1 cellular context compared by ENCODE assay signal in the genomic region with DNA sequence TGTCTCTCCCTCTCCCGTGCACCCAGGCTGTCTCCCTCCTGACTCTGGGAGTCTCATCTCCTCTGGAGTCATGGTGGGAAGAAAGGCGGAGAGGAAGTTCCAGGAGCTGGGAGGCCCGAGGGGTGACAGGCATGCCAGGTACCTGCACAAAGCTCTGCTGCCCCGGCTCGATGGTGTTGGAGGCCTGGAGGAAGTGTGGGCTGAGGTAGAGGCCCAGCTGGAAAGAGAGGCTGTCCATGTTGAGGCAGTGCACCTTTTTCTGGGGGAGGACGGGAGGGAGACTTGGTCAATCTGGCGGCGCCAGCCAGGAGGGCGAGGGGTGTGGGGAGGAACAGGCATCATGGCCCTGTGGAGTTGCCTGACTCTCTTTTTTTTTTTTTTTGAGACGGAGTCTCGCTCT.
TF ChIP-seq lines count a peak whose summit lies in the region.

No MANE protein-coding gene starts in this region.

TF ChIP-seq in WTC11, 78 proteins besides CTCF, POLR2A, EP300 and RAD21 (continued from another document):
- TF ChIP-seq, protein P1, sequence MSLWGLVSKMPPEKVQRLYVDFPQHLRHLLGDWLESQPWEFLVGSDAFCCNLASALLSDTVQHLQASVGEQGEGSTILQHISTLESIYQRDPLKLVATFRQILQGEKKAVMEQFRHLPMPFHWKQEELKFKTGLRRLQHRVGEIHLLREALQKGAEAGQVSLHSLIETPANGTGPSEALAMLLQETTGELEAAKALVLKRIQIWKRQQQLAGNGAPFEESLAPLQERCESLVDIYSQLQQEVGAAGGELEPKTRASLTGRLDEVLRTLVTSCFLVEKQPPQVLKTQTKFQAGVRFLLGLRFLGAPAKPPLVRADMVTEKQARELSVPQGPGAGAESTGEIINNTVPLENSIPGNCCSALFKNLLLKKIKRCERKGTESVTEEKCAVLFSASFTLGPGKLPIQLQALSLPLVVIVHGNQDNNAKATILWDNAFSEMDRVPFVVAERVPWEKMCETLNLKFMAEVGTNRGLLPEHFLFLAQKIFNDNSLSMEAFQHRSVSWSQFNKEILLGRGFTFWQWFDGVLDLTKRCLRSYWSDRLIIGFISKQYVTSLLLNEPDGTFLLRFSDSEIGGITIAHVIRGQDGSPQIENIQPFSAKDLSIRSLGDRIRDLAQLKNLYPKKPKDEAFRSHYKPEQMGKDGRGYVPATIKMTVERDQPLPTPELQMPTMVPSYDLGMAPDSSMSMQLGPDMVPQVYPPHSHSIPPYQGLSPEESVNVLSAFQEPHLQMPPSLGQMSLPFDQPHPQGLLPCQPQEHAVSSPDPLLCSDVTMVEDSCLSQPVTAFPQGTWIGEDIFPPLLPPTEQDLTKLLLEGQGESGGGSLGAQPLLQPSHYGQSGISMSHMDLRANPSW (CRISPR knock-in tag; conservative IDR thresholded peaks at IDR 0.05; ENCODE audit: low read depth): no peak
- no peak for TF ChIP-seq ETV6 (CRISPR knock-in tag; IDR thresholded peaks at IDR 0.05)
TF ChIP-seq in WTC11: peak in this region for 0.
